Comparison of ENCODE assay signal across 16 cellular contexts in the genomic region with DNA sequence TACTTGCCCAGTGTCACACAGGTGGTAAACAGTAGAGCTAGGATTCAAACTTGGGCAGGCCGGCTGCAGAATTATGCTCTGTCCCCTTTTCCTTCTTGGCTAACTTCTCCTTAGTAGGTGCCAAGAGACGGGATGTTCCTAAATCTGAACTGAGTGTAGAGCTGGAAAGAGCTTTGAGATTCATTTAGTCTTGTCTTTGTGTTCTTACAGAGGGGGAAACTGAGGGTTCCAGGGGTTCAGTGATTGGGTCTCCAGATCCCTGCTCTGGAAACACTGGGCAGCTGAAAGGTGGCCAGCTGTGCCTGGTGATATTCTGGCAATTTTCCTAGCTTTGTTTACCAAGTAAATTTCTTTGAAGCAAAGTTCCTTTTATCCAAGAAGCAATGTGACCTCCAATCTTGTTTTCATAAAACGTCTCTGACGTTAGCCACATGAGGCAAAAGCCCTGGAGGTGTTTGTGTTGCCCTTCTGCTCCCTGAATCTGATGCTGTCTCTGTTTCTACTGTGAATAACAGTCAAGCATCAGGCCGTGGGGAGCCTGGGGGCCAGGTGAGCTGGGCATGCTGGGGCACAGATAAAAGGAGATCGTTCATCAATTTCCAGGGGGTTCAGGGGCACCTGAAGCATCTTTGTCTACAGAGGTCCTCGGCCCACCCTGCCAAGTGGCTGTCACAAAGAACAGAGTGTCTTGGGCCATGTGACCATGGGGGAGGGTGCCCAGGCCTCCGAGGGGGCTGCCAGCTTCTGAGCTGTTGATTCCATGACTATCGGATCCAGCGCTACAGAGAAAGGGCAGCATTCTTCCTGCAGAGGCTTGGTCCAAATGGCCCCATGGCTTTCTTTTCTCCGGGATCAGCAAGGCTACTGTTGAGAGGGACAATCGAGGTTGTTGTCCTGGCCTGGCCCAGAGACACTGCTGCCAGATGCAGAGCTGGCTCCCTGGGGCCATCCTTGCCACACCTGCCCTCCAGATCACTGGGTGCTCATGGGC.
DNase-seq lines count a peak whose midpoint lies in the region; ATAC-seq and TF ChIP-seq lines count a peak whose summit lies in the region.
"Had no signal": no experiment of that assay in that cellular context is flagged by ENCODE, and none has a peak within 500 bp of the region (broad histone marks: within the 10 kb centered on the region; RNA-seq: fewer than 3 reads in every experiment).

No MANE protein-coding gene starts in this region.

- H4K91ac ChIP-seq in mesenchymal stem cell (ENCODE audit: low read length) (no peak overlapping the region), neuronal stem cell (ENCODE audit: low read depth, low read length, poor library complexity) (no peak overlapping the region)

- H3K79me1 ChIP-seq in mesenchymal stem cell (replicated peaks; ENCODE audit: low read length, poor library complexity, severe bottlenecking) = no peaks in the 10 kb centered on the region
- no peaks in the 10 kb centered on the region for H3K79me1 ChIP-seq in neuronal stem cell (ENCODE audit: low read depth, low read length)

- H3K27me3 ChIP-seq in mesenchymal stem cell (ENCODE audit: control insufficient read depth in 1 of 2, insufficient read depth in 1 of 2, low read length in 2 of 2) = peaks cover 0 to 9% of the 10 kb centered on the region in 2 experiments
- H3K27me3 ChIP-seq in suprapubic skin = no peaks in the 10 kb centered on the region
- no peaks in the 10 kb centered on the region for H3K27me3 ChIP-seq in neuronal stem cell (ENCODE audit: control insufficient read depth in 3 of 3, insufficient read depth in 3 of 3, low read depth in 1 of 3, low read length in 3 of 3)

- H3K4me1 ChIP-seq in mesenchymal stem cell (ENCODE audit: control insufficient read depth, insufficient read depth, low read depth, low read length) = peaks cover 6% of the 10 kb centered on the region
- H3K4me1 ChIP-seq in suprapubic skin = peaks cover 30% of the 10 kb centered on the region
- H3K4me1 ChIP-seq in neuronal stem cell (ENCODE audit: control insufficient read depth in 2 of 2, insufficient read depth in 1 of 2, low read depth in 1 of 2, low read length in 2 of 2) = peaks cover 5 to 27% of the 10 kb centered on the region in 2 donors

- no peak overlapping the region for H3K23ac ChIP-seq in mesenchymal stem cell (ENCODE audit: low read length in 2 of 2)
- H3K23ac ChIP-seq in neuronal stem cell (ENCODE audit: low read depth, low read length, poor library complexity) = no peak overlapping the region

- 91% methylated on average over 12 of the region's 12 CpGs for whole genome bisulfite sequencing in mesenchymal stem cell
- 55% methylated on average over 8 of the region's 12 CpGs for WGBS in suprapubic skin
- WGBS in neuronal stem cell (ENCODE audit: extremely low coverage in 2 of 2, insufficient read length in 2 of 2, insufficient replicate concordance in 1 of 2), 2 donors = no CpG with 5 or more reads among the region's 12 CpGs

- no peak for TF ChIP-seq POLR2A in suprapubic skin (IDR thresholded peaks at IDR 0.05)

- no peak overlapping the region for H3K18ac ChIP-seq in mesenchymal stem cell (ENCODE audit: low read depth in 1 of 2, low read length in 2 of 2)
- no peak overlapping the region for H3K18ac ChIP-seq in neuronal stem cell (ENCODE audit: low read length)

- peak overlapping the region; percentile 67 to 69 for H3K27ac ChIP-seq in coronary artery
- no peak overlapping the region for H3K27ac ChIP-seq in mesenchymal stem cell (ENCODE audit: low read length, poor library complexity, severe bottlenecking)
- H3K27ac ChIP-seq in suprapubic skin = peak overlapping the region; percentile 53
- no peak overlapping the region for H3K27ac ChIP-seq in neuronal stem cell (replicated peaks; ENCODE audit: low read length)
- H3K27ac ChIP-seq: GM23248, HL-60 had no signal

- no peak for ATAC-seq in HG02610 (IDR thresholded peaks at IDR 0.05; ENCODE audit: unreplicated experiment)
- no peak for ATAC-seq in activated CD4-positive, CD25-positive, alpha-beta regulatory T cell treated with anti-CD3 and anti-CD28 coated beads, Interleukin-2, amount 50 U/mL, for 24 hours
- ATAC-seq: activated naive CD4-positive, alpha-beta T cell treated with anti-CD3 and anti-CD28 coated beads, Interleukin-2, amount 50 U/mL, for 72 hours had no signal

- no peak overlapping the region for H2BK5ac ChIP-seq in mesenchymal stem cell (ENCODE audit: low read depth, low read length, poor library complexity, severe bottlenecking)
- H2BK5ac ChIP-seq in neuronal stem cell (ENCODE audit: low read length) = no peak overlapping the region

- no peak for TF ChIP-seq EP300 in suprapubic skin (IDR thresholded peaks at IDR 0.05)

- H2BK120ac ChIP-seq in mesenchymal stem cell (ENCODE audit: low read depth, low read length) (no peak overlapping the region), neuronal stem cell (ENCODE audit: low read depth, low read length) (no peak overlapping the region)

- H2AFZ ChIP-seq in mesenchymal stem cell (ENCODE audit: low read depth, low read length) (no peak overlapping the region), neuronal stem cell (ENCODE audit: low read length) (no peak overlapping the region)
- H2AFZ ChIP-seq: GM23248 had no signal

- DNase-seq in NCI-H69 (lab: John Stamatoyannopoulos, UW) = peak; percentile 96
- DNase-seq in coronary artery (ENCODE audit: low spot score) = no peak
- no peak for DNase-seq in mesenchymal stem cell
- DNase-seq in suprapubic skin (ENCODE audit: low spot score in 2 of 2) = no peak
- no peak for DNase-seq in neuronal stem cell (ENCODE audit: low spot score)
- no peak for DNase-seq in A172 (ENCODE audit: low spot score)
- DNase-seq: activated CD4-positive, alpha-beta T cell treated with anti-CD3 and anti-CD28 coated beads, Interleukin-2, amount 10 ng/mL, durations not matched to agents 24 days and 14 days; activated T-cell treated with anti-CD3 and anti-CD28 coated beads for 4 hours; cerebellar nuclear complex; GM23248; KBM-7; SIG-M5 had no signal

- H3K4ac ChIP-seq in mesenchymal stem cell (ENCODE audit: low read depth in 1 of 2, low read length in 2 of 2) (no peak overlapping the region), neuronal stem cell (ENCODE audit: low read length) (no peak overlapping the region)

- H4K8ac ChIP-seq in mesenchymal stem cell (ENCODE audit: low read length) = no peak overlapping the region
- H4K8ac ChIP-seq in neuronal stem cell (ENCODE audit: low read depth, low read length) = no peak overlapping the region

- H3K9me3 ChIP-seq in mesenchymal stem cell (ENCODE audit: control insufficient read depth, low read length) (no peaks in the 10 kb centered on the region), suprapubic skin (no peaks in the 10 kb centered on the region), neuronal stem cell (replicated peaks in 1 of 2; ENCODE audit: control insufficient read depth in 2 of 2, insufficient read depth in 1 of 2, low read depth in 1 of 2, low read length in 2 of 2) (no peaks in the 10 kb centered on the region)

- no peak overlapping the region for H2BK12ac ChIP-seq in mesenchymal stem cell (ENCODE audit: low read length in 2 of 2)
- no peak overlapping the region for H2BK12ac ChIP-seq in neuronal stem cell (ENCODE audit: low read length)

- H2BK15ac ChIP-seq in mesenchymal stem cell (ENCODE audit: low read depth, poor library complexity, severe bottlenecking) = peak overlapping the region; percentile 3
- H2BK15ac ChIP-seq in neuronal stem cell (ENCODE audit: low read length) = no peak overlapping the region

- H3K14ac ChIP-seq in mesenchymal stem cell (ENCODE audit: low read length in 2 of 2) = no peak overlapping the region
- no peak overlapping the region for H3K14ac ChIP-seq in neuronal stem cell (ENCODE audit: low read length)

- no peak for TF ChIP-seq CTCF in coronary artery (IDR thresholded peaks at IDR 0.05)
- no peak for TF ChIP-seq CTCF in suprapubic skin (IDR thresholded peaks at IDR 0.05)

- H3K36me3 ChIP-seq in mesenchymal stem cell (ENCODE audit: control insufficient read depth in 1 of 2, insufficient read depth in 2 of 2, low read depth in 1 of 2, low read length in 2 of 2) (no peaks in the 10 kb centered on the region), suprapubic skin (no peaks in the 10 kb centered on the region), neuronal stem cell (replicated peaks in 1 of 2; ENCODE audit: control insufficient read depth in 2 of 2, insufficient read depth in 2 of 2, low read length in 2 of 2) (no peaks in the 10 kb centered on the region)

- H3K4me2 ChIP-seq in mesenchymal stem cell (ENCODE audit: low read length, poor library complexity, severe bottlenecking) (no peak overlapping the region), neuronal stem cell (ENCODE audit: insufficient read depth, low read length, poor library complexity, severe bottlenecking) (no peak overlapping the region)

- H3K4me3 ChIP-seq in coronary artery (no peak overlapping the region), mesenchymal stem cell (ENCODE audit: insufficient read depth in 1 of 2, low read depth in 1 of 2, low read length in 2 of 2) (no peak overlapping the region), suprapubic skin (no peak overlapping the region), neuronal stem cell (ENCODE audit: low read length in 2 of 2) (no peak overlapping the region)
- H3K4me3 ChIP-seq: GM23248 had no signal

- H3K9ac ChIP-seq in mesenchymal stem cell (ENCODE audit: low read length) = no peak overlapping the region
- H3K9ac ChIP-seq in neuronal stem cell (ENCODE audit: low read depth, low read length, poor library complexity) = no peak overlapping the region
- H3K9ac ChIP-seq: GM23248 had no signal

- H2AK5ac ChIP-seq in mesenchymal stem cell (ENCODE audit: low read length, severe bottlenecking) = no peak overlapping the region
- no peak overlapping the region for H2AK5ac ChIP-seq in neuronal stem cell (ENCODE audit: low read depth, low read length)

Comparison
In these comparisons a context has a peak if more than half of its experiments do, and no peak if none do; other contexts are left out.
1. H3K27ac ChIP-seq: peak in coronary artery (2 of 2) and suprapubic skin (single experiment); none in mesenchymal stem cell (single experiment) and neuronal stem cell (single experiment).